27 cellular contexts compared by ENCODE assay signal in the genomic region with DNA sequence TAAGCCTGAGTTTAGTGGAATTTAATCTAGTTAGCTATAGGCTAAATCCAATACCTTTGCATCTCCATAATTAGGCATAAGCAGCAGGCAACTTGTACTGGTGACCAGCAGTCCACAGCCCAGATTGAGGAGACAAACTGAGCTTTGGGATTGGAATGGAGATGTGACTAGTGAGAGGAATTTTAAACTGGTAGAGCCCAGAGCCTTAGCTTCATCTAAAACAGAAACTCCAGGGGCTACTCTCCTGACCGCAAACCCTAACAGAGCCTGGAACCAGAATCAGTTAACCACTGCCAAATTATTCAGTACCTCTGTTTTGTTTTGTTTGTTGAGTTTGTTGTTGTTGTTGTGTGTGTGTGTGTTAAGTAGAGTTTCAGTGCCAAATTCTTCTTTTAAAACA. TPM values are rescaled to one million over a fixed set of nuclear protein-coding genes. Genes with fewer than 3 reads are reported as not detected.
"Had no signal": no experiment of that assay in that cellular context is flagged by ENCODE, and none has a peak within 500 bp of the region (broad histone marks: within the 10 kb centered on the region; RNA-seq: fewer than 3 reads in every experiment).

No MANE protein-coding gene starts in this region.

- H3K27me3 Mint-ChIP-seq: activated CD4-positive, alpha-beta memory T cell treated with anti-CD3 and anti-CD28 coated beads for 36 hours; activated CD4-positive, alpha-beta T cell treated with anti-CD3 and anti-CD28 coated beads, Interleukin-2, amount 10 ng/mL, durations not matched to agents 7 days and 5 days; activated naive CD8-positive, alpha-beta T cell treated with anti-CD3 and anti-CD28 coated beads, Interleukin-2, amount 10 ng/mL, durations not matched to agents 7 days and 5 days; T-cell had no signal

- H3K4me3 Mint-ChIP-seq: activated CD4-positive, alpha-beta memory T cell treated with anti-CD3 and anti-CD28 coated beads for 36 hours; activated CD4-positive, alpha-beta T cell treated with anti-CD3 and anti-CD28 coated beads, Interleukin-2, amount 10 ng/mL, durations not matched to agents 7 days and 5 days; activated naive CD8-positive, alpha-beta T cell treated with anti-CD3 and anti-CD28 coated beads, Interleukin-2, amount 10 ng/mL, durations not matched to agents 7 days and 5 days; activated T-cell treated with anti-CD3 and anti-CD28 coated beads, Interleukin-2, amount 50 U/mL, for 4 hours; T-cell had no signal

- H3K36me3 ChIP-seq: adrenal gland, MG63 had no signal

- DNase-seq: activated CD4-positive, alpha-beta memory T cell treated with anti-CD3 and anti-CD28 coated beads for 36 hours; activated CD4-positive, alpha-beta T cell treated with anti-CD3 and anti-CD28 coated beads, Interleukin-2, amount 10 ng/mL, durations not matched to agents 7 days and 5 days; activated CD4-positive, CD25-positive, alpha-beta regulatory T cell; activated CD8-positive, alpha-beta memory T cell treated with anti-CD3 and anti-CD28 coated beads for 24 hours; activated effector memory CD4-positive, alpha-beta T cell treated with anti-CD3 and anti-CD28 coated beads, Interleukin-2, amount 50 U/mL, for 16 hours; activated naive CD4-positive, alpha-beta T cell treated with anti-CD3 and anti-CD28 coated beads, Interleukin-2, amount 50 U/mL, for 16 hours; activated naive CD8-positive, alpha-beta T cell treated with anti-CD3 and anti-CD28 coated beads, Interleukin-2, amount 10 ng/mL, durations not matched to agents 7 days and 5 days; activated T-cell treated with anti-CD3 and anti-CD28 coated beads, Interleukin-2, amount 50 U/mL, for 4 hours; adrenal gland; anterior cingulate cortex; MG63; MV-4-11; NCI-H1105; NCI-H1436 treated with DMSO at 0.1 percent for 48 hours; NCI-H187; NCI-H2081; NCI-H510A treated with DMSO at 0.1 percent for 48 hours; NCI-H69; SIG-M5; T-cell; T-helper 2 cell; T1000 had no signal

- H3K9me3 Mint-ChIP-seq: activated CD4-positive, alpha-beta memory T cell treated with anti-CD3 and anti-CD28 coated beads for 36 hours; activated CD4-positive, alpha-beta T cell treated with anti-CD3 and anti-CD28 coated beads, Interleukin-2, amount 10 ng/mL, durations not matched to agents 7 days and 5 days; activated naive CD8-positive, alpha-beta T cell treated with anti-CD3 and anti-CD28 coated beads, Interleukin-2, amount 10 ng/mL, durations not matched to agents 7 days and 5 days; T-cell had no signal

- ATAC-seq: activated T-cell treated with anti-CD3 and anti-CD28 coated beads, Interleukin-2, amount 50 U/mL, for 4 hours; T-cell had no signal

- H3K27me3 ChIP-seq: adrenal gland, MG63 had no signal

- H3K36me3 Mint-ChIP-seq: activated CD4-positive, alpha-beta memory T cell treated with anti-CD3 and anti-CD28 coated beads for 36 hours; activated naive CD8-positive, alpha-beta T cell treated with anti-CD3 and anti-CD28 coated beads, Interleukin-2, amount 10 ng/mL, durations not matched to agents 7 days and 5 days; T-cell had no signal

- H3K4me3 ChIP-seq: adrenal gland, MG63, SK-N-MC had no signal

- H3K27ac Mint-ChIP-seq: activated CD4-positive, alpha-beta memory T cell treated with anti-CD3 and anti-CD28 coated beads for 36 hours; activated CD4-positive, alpha-beta T cell treated with anti-CD3 and anti-CD28 coated beads, Interleukin-2, amount 10 ng/mL, durations not matched to agents 7 days and 5 days; activated naive CD8-positive, alpha-beta T cell treated with anti-CD3 and anti-CD28 coated beads, Interleukin-2, amount 10 ng/mL, durations not matched to agents 7 days and 5 days; T-cell had no signal

- H3K9me3 ChIP-seq: adrenal gland, MG63 had no signal

- H3K4me1 ChIP-seq: adrenal gland had no signal

- H3K4me2 ChIP-seq: KMS-11 had no signal

- H3K9ac ChIP-seq: KMS-11 had no signal

- H3K4me1 Mint-ChIP-seq: activated CD4-positive, alpha-beta T cell treated with anti-CD3 and anti-CD28 coated beads, Interleukin-2, amount 10 ng/mL, durations not matched to agents 7 days and 5 days; activated naive CD8-positive, alpha-beta T cell treated with anti-CD3 and anti-CD28 coated beads, Interleukin-2, amount 10 ng/mL, durations not matched to agents 7 days and 5 days; T-cell had no signal

- H3K27ac ChIP-seq: adrenal gland, KMS-11, SK-N-MC had no signal

RNA-seq across cellular contexts. Expression of a gene that starts 53.2 kb away (rescaled TPM):
- total RNA-seq: activated CD4-positive, alpha-beta memory T cell treated with anti-CD3 and anti-CD28 coated beads for 36 hours; activated CD4-positive, alpha-beta T cell treated with anti-CD3 and anti-CD28 coated beads, Interleukin-2, amount 10 ng/mL, durations not matched to agents 7 days and 5 days; activated naive CD8-positive, alpha-beta T cell treated with anti-CD3 and anti-CD28 coated beads, Interleukin-2, amount 10 ng/mL, durations not matched to agents 7 days and 5 days; activated T-cell treated with anti-CD3 and anti-CD28 coated beads, Interleukin-2, amount 50 U/mL, for 4 hours; adrenal gland; cardiac septum; OCI-LY7; RPMI7951; T-cell had no signal

RNA-seq across cellular contexts. Expression of a gene that starts 53.3 kb away (rescaled TPM):
- total RNA-seq: activated CD4-positive, alpha-beta memory T cell treated with anti-CD3 and anti-CD28 coated beads for 36 hours; activated CD4-positive, alpha-beta T cell treated with anti-CD3 and anti-CD28 coated beads, Interleukin-2, amount 10 ng/mL, durations not matched to agents 7 days and 5 days; activated naive CD8-positive, alpha-beta T cell treated with anti-CD3 and anti-CD28 coated beads, Interleukin-2, amount 10 ng/mL, durations not matched to agents 7 days and 5 days; activated T-cell treated with anti-CD3 and anti-CD28 coated beads, Interleukin-2, amount 50 U/mL, for 4 hours; cardiac septum; OCI-LY7; T-cell had no signal
